19 cellular contexts compared by ENCODE assay signal in the genomic region with DNA sequence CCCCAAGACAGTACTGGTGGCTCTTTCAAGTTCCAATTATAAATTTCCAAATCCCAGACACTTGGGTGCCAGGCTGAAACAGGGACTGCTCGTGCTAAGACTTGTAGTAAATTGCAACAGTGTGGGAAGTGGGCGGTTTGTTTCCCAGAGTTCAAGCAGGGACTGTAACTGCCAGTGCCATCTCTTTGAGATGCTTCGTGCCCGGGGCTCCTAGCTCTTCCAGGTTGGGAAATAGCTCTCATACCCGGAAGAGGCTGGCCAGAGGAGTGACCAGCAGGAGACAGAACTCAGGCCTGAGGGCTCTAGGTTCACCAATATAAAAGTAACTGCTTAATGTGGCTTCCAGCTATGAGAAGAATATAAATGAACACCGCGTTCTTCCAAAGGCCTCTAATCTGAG. TPM values are rescaled to one million over a fixed set of nuclear protein-coding genes. Genes with fewer than 3 reads are reported as not detected.
A peak's percentile ranks its signal among the peaks of the same experiment; 100 is the strongest.
DNase-seq lines count a peak whose midpoint lies in the region; ATAC-seq and TF ChIP-seq lines count a peak whose summit lies in the region.
"Had no signal": no experiment of that assay in that cellular context is flagged by ENCODE, and none has a peak within 500 bp of the region (broad histone marks: within the 10 kb centered on the region; RNA-seq: fewer than 3 reads in every experiment).

No MANE protein-coding gene starts in this region.

- CTCF ChIA-PET in RWPE1 (lab: Yijun Ruan, JAX) (no interaction called here), WTC11 (lab: Charles Lee) (no interaction called here)

- H3K4me3 ChIP-seq in GM23338 (no peak overlapping the region), prostate gland (no peak overlapping the region)
- H3K4me3 ChIP-seq: SK-N-MC had no signal

- H3K36me3 ChIP-seq in GM23338 (ENCODE audit: insufficient read depth) (no peaks in the 10 kb centered on the region), prostate gland (no peaks in the 10 kb centered on the region)

- no peaks in the 10 kb centered on the region for H3K79me2 ChIP-seq in GM23338 (replicated peaks; ENCODE audit: insufficient read depth)

- H2AFZ ChIP-seq in GM23338 = peak overlapping the region; percentile 47; the same call in 1 of the 2 replicates

- H3K27ac ChIP-seq in GM23338 (ENCODE audit: low read depth) = no peak overlapping the region
- peak overlapping the region; percentile 64 for H3K27ac ChIP-seq in RWPE1
- H3K27ac ChIP-seq in prostate gland = peak overlapping the region; percentile 31 to 52
- H3K27ac ChIP-seq: SK-N-MC had no signal

- DNase-seq in GM23338 (ENCODE audit: low spot score) (no peak), RWPE1 (ENCODE audit: low spot score) (peak; percentile 17), prostate gland (ENCODE audit: low spot score) (peak; percentile 65), NCI-H345 treated with DMSO at 0.1 percent for 48 hours (lab: John Stamatoyannopoulos, UW; ENCODE audit: unreplicated experiment) (no peak), WTC11 (ENCODE audit: low spot score) (no peak), NCI-H146 treated with DMSO at 0.1 percent for 48 hours (lab: John Stamatoyannopoulos, UW; ENCODE audit: unreplicated experiment) (no peak)
- no peak for DNase-seq in activated T-helper 2 cell treated with anti-CD3 and anti-CD28 coated beads, Interferon-gamma antibody, Interleukin-2, Interleukin-4, amounts not matched to agents 10 μg/mL and 5 μg/mL and 100 μg/mL, durations not matched to agents 14 hours and 24 hours and 36 hours (ENCODE audit: low spot score)
- DNase-seq: CD8-positive, alpha-beta T cell; DMS79 treated with DMSO at 0.1 percent for 48 hours; GDM1; H7; NCI-H1417; NCI-H2081; NCI-H748 treated with DMSO at 0.1 percent for 48 hours; PC-3 had no signal

- no peak overlapping the region for H3K27ac Mint-ChIP-seq in GM23338
- no peak overlapping the region for H3K27ac Mint-ChIP-seq in WTC11
- no peak overlapping the region for H3K27ac Mint-ChIP-seq in activated T-helper 2 cell treated with anti-CD3 and anti-CD28 coated beads, Interferon-gamma antibody, Interleukin-2, Interleukin-4, amounts not matched to agents 10 μg/mL and 5 μg/mL and 100 μg/mL, durations not matched to agents 14 hours and 24 hours and 36 hours
- H3K27ac Mint-ChIP-seq: CD8-positive, alpha-beta T cell; IgD-negative memory B cell had no signal

- H3K36me3 Mint-ChIP-seq in GM23338 (ENCODE audit: low read depth) (no peaks in the 10 kb centered on the region), WTC11 (no peaks in the 10 kb centered on the region)
- no peaks in the 10 kb centered on the region for H3K36me3 Mint-ChIP-seq in activated T-helper 2 cell treated with anti-CD3 and anti-CD28 coated beads, Interferon-gamma antibody, Interleukin-2, Interleukin-4, amounts not matched to agents 10 μg/mL and 5 μg/mL and 100 μg/mL, durations not matched to agents 14 hours and 24 hours and 36 hours (ENCODE audit: low read depth)
- H3K36me3 Mint-ChIP-seq: CD8-positive, alpha-beta T cell; IgD-negative memory B cell had no signal

- H3K27me3 Mint-ChIP-seq in GM23338 (ENCODE audit: insufficient read depth, low read depth, poor library complexity) = peaks cover 5% of the 10 kb centered on the region
- H3K27me3 Mint-ChIP-seq in WTC11 (ENCODE audit: low read depth) = no peaks in the 10 kb centered on the region
- H3K27me3 Mint-ChIP-seq in activated T-helper 2 cell treated with anti-CD3 and anti-CD28 coated beads, Interferon-gamma antibody, Interleukin-2, Interleukin-4, amounts not matched to agents 10 μg/mL and 5 μg/mL and 100 μg/mL, durations not matched to agents 14 hours and 24 hours and 36 hours (ENCODE audit: low read depth) = peaks cover 12% of the 10 kb centered on the region

- H3F3A ChIP-seq in GM23338 (replicated peaks; ENCODE audit: low read depth) = no peaks in the 10 kb centered on the region

- no peaks in the 10 kb centered on the region for H3K9me2 ChIP-seq in GM23338 (ENCODE audit: insufficient read depth)

- no peak for TF ChIP-seq CTCF in GM23338 (conservative IDR thresholded peaks at IDR 0.05; ENCODE audit: low read depth in 2 of 2)
- no peak for TF ChIP-seq CTCF in RWPE1 (conservative IDR thresholded peaks at IDR 0.05; ENCODE audit: low read depth)
- no peak for TF ChIP-seq CTCF in prostate gland (IDR thresholded peaks at IDR 0.05)
- no peak for TF ChIP-seq CTCF in WTC11 (IDR thresholded peaks at IDR 0.05)

- no peaks in the 10 kb centered on the region for H3K4me1 ChIP-seq in GM23338 (ENCODE audit: insufficient read depth)
- H3K4me1 ChIP-seq in prostate gland (replicated peaks) = peaks cover 4% of the 10 kb centered on the region

- H3K9me3 ChIP-seq in prostate gland = no peaks in the 10 kb centered on the region

- intact Hi-C loops in prostate gland (cut with DNase I) = no loop called here
- intact Hi-C loops in activated T-helper 2 cell treated with anti-CD3 and anti-CD28 coated beads, Interferon-gamma antibody, Interleukin-2, Interleukin-4, amounts not matched to agents 10 μg/mL and 5 μg/mL and 100 μg/mL, durations not matched to agents 14 hours and 24 hours and 36 hours (cut with micrococcal nuclease) = no loop called here

- POLR2A ChIA-PET in RWPE1 (lab: Yijun Ruan, JAX; ENCODE audit: low non-redundant PET) (no interaction called here), WTC11 (lab: Charles Lee) (no interaction called here)

- ATAC-seq in GM23338 (no peak; the same call in 2 of the 3 replicates), esophagus mucosa (peak; percentile 76), WTC11 (no peak)
- ATAC-seq: CD8-positive, alpha-beta T cell; PC-3; Right ventricle myocardium inferior had no signal

- H3K27me3 ChIP-seq in GM23338 (ENCODE audit: insufficient read depth) = no peaks in the 10 kb centered on the region
- no peaks in the 10 kb centered on the region for H3K27me3 ChIP-seq in prostate gland (replicated peaks; ENCODE audit: insufficient read depth)

- H3K4me3 Mint-ChIP-seq in GM23338 (no peak overlapping the region), WTC11 (no peak overlapping the region)
- no peak overlapping the region for H3K4me3 Mint-ChIP-seq in activated T-helper 2 cell treated with anti-CD3 and anti-CD28 coated beads, Interferon-gamma antibody, Interleukin-2, Interleukin-4, amounts not matched to agents 10 μg/mL and 5 μg/mL and 100 μg/mL, durations not matched to agents 14 hours and 24 hours and 36 hours (ENCODE audit: low read depth)
- H3K4me3 Mint-ChIP-seq: CD8-positive, alpha-beta T cell; IgD-negative memory B cell had no signal

- no peaks in the 10 kb centered on the region for H4K20me1 ChIP-seq in GM23338 (replicated peaks; ENCODE audit: insufficient read depth)

- WGBS in prostate gland = 31% methylated on average over 7 of the region's 7 CpGs

- no peak overlapping the region for H3K4me2 ChIP-seq in GM23338

- H3K9me3 Mint-ChIP-seq in GM23338 (no peaks in the 10 kb centered on the region), WTC11 (no peaks in the 10 kb centered on the region)
- H3K9me3 Mint-ChIP-seq in activated T-helper 2 cell treated with anti-CD3 and anti-CD28 coated beads, Interferon-gamma antibody, Interleukin-2, Interleukin-4, amounts not matched to agents 10 μg/mL and 5 μg/mL and 100 μg/mL, durations not matched to agents 14 hours and 24 hours and 36 hours = no peaks in the 10 kb centered on the region
- H3K9me3 Mint-ChIP-seq: CD8-positive, alpha-beta T cell; IgD-negative memory B cell had no signal

- peaks cover 12% of the 10 kb centered on the region for H3K4me1 Mint-ChIP-seq in GM23338
- H3K4me1 Mint-ChIP-seq in WTC11 = peaks cover 5% of the 10 kb centered on the region
- no peaks in the 10 kb centered on the region for H3K4me1 Mint-ChIP-seq in activated T-helper 2 cell treated with anti-CD3 and anti-CD28 coated beads, Interferon-gamma antibody, Interleukin-2, Interleukin-4, amounts not matched to agents 10 μg/mL and 5 μg/mL and 100 μg/mL, durations not matched to agents 14 hours and 24 hours and 36 hours (ENCODE audit: low read depth)
- H3K4me1 Mint-ChIP-seq: IgD-negative memory B cell had no signal

- no peak for TF ChIP-seq POLR2A in prostate gland (IDR thresholded peaks at IDR 0.05)

TF ChIP-seq in GM23338, 12 proteins besides CTCF, POLR2A, EP300 and RAD21 (continues in another document):
- TF ChIP-seq EZH2 (IDR thresholded peaks at IDR 0.05; ENCODE audit: low read depth, unreplicated experiment) (no peak), STAT1 (IDR thresholded peaks at IDR 0.05; ENCODE audit: unreplicated experiment) (no peak)
- TF ChIP-seq, protein P1, sequence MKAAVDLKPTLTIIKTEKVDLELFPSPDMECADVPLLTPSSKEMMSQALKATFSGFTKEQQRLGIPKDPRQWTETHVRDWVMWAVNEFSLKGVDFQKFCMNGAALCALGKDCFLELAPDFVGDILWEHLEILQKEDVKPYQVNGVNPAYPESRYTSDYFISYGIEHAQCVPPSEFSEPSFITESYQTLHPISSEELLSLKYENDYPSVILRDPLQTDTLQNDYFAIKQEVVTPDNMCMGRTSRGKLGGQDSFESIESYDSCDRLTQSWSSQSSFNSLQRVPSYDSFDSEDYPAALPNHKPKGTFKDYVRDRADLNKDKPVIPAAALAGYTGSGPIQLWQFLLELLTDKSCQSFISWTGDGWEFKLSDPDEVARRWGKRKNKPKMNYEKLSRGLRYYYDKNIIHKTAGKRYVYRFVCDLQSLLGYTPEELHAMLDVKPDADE (IDR thresholded peaks at IDR 0.05) = no peak

TF ChIP-seq in WTC11, 78 proteins besides CTCF, POLR2A, EP300 and RAD21 (continues in another document):
- TF ChIP-seq RELA (CRISPR knock-in tag; IDR thresholded peaks at IDR 0.05; ENCODE audit: borderline replicate concordance) (no peak), ZNF396 (CRISPR knock-in tag; IDR thresholded peaks at IDR 0.05; ENCODE audit: borderline replicate concordance) (no peak), PRRX2 (CRISPR knock-in tag; IDR thresholded peaks at IDR 0.05) (no peak), ESRRA (CRISPR knock-in tag; IDR thresholded peaks at IDR 0.05; ENCODE audit: borderline replicate concordance) (no peak), SP1 (CRISPR knock-in tag; conservative IDR thresholded peaks at IDR 0.05) (no peak), ZNF423 (CRISPR knock-in tag; IDR thresholded peaks at IDR 0.05) (no peak), ETV6 (CRISPR knock-in tag; IDR thresholded peaks at IDR 0.05) (no peak), NFYB (CRISPR knock-in tag; conservative IDR thresholded peaks at IDR 0.05; ENCODE audit: low read depth) (no peak), MXD4 (CRISPR knock-in tag; IDR thresholded peaks at IDR 0.05; ENCODE audit: borderline replicate concordance) (no peak)

RNA-seq across cellular contexts. Expression of a gene that starts 54.0 kb away (rescaled TPM):
- total RNA-seq in GM23338 (2014; rRNA removed; shearing (Covaris generic)) = 40.6 and 45.8 TPM in 2 replicates
- 7.9 and 8.4 TPM in 2 replicates for polyA plus RNA-seq in GM23338 (2016; fragmentation: Nextera tagmentation; extraction: Ambion mirVana)
- total RNA-seq in esophagus mucosa = 10.6 TPM
- total RNA-seq in prostate gland = 10 to 100 TPM; 75.0 to 80.7 TPM
- total RNA-seq in WTC11 (2021) = 33.4 to 39.5 TPM (median 37.1 TPM) in 3 replicates
- 9.8 and 12.5 TPM in 2 replicates for total RNA-seq in activated T-helper 2 cell treated with anti-CD3 and anti-CD28 coated beads, Interferon-gamma antibody, Interleukin-2, Interleukin-4, amounts not matched to agents 10 μg/mL and 5 μg/mL and 100 μg/mL, durations not matched to agents 14 hours and 24 hours and 36 hours

Comparison
In these comparisons a context has a peak if more than half of its experiments do, and no peak if none do; other contexts are left out.
1. DNase-seq: peak in RWPE1 (single experiment) and prostate gland (single experiment); none in GM23338 (single experiment), NCI-H345 treated with DMSO at 0.1 percent for 48 hours (single experiment), WTC11 (single experiment), NCI-H146 treated with DMSO at 0.1 percent for 48 hours (single experiment) and activated T-helper 2 cell treated with anti-CD3 and anti-CD28 coated beads, Interferon-gamma antibody, Interleukin-2, Interleukin-4, amounts not matched to agents 10 μg/mL and 5 μg/mL and 100 μg/mL, durations not matched to agents 14 hours and 24 hours and 36 hours (single experiment).